In genomic region chr4:62460329-62460728, GRCh38 we compare ENCODE assay signal across 20 cellular contexts.
DNase-seq lines count a peak whose midpoint lies in the region; ATAC-seq and TF ChIP-seq lines count a peak whose summit lies in the region.
"Had no signal": no experiment of that assay in that cellular context is flagged by ENCODE, and none has a peak within 500 bp of the region (broad histone marks: within the 10 kb centered on the region; RNA-seq: fewer than 3 reads in every experiment).

No MANE protein-coding gene starts in this region.

- CTCF ChIA-PET in PC-3 (lab: Charles Lee), result no interaction called here
- CTCF ChIA-PET in mammary epithelial cell (lab: Charles Lee; ENCODE audit: low non-redundant PET), result no interaction called here

- H3K4me2 ChIP-seq in PC-3 (ENCODE audit: low read length) (peak overlapping the region; percentile 49), mammary epithelial cell (ENCODE audit: insufficient read depth, low read depth, low read length) (no peak overlapping the region)
- H3K4me2 ChIP-seq: PC-9 had no signal

- no peaks in the 10 kb centered on the region for H3K27me3 Mint-ChIP-seq in activated naive CD4-positive, alpha-beta T cell treated with anti-CD3 and anti-CD28 coated beads, Interleukin-2, amount 50 U/mL, for 24 hours
- H3K27me3 Mint-ChIP-seq: B cell had no signal

- peak overlapping the region; percentile 32 for H3K27ac Mint-ChIP-seq in activated naive CD4-positive, alpha-beta T cell treated with anti-CD3 and anti-CD28 coated beads, Interleukin-2, amount 50 U/mL, for 24 hours
- H3K27ac Mint-ChIP-seq: B cell had no signal

- no peak overlapping the region for H3K4me3 Mint-ChIP-seq in activated naive CD4-positive, alpha-beta T cell treated with anti-CD3 and anti-CD28 coated beads, Interleukin-2, amount 50 U/mL, for 24 hours
- H3K4me3 Mint-ChIP-seq: B cell had no signal

- peak; percentile 80 for ATAC-seq in PC-3
- ATAC-seq in HG03571 (IDR thresholded peaks at IDR 0.05; ENCODE audit: unreplicated experiment), result no peak
- ATAC-seq in GM18909 (IDR thresholded peaks at IDR 0.05; ENCODE audit: poor library complexity, unreplicated experiment), result no peak
- no peak for ATAC-seq in GM18870 (IDR thresholded peaks at IDR 0.05; ENCODE audit: unreplicated experiment)
- ATAC-seq: HCT116, HepG2 had no signal

- H3K9me3 Mint-ChIP-seq in activated naive CD4-positive, alpha-beta T cell treated with anti-CD3 and anti-CD28 coated beads, Interleukin-2, amount 50 U/mL, for 24 hours, result peaks cover 4% of the 10 kb centered on the region

- peak overlapping the region; percentile 16 for H2AFZ ChIP-seq in PC-3 (ENCODE audit: low read length)
- H2AFZ ChIP-seq in mammary epithelial cell (ENCODE audit: low read depth, low read length), result peak overlapping the region; percentile 63
- H2AFZ ChIP-seq: PC-9 had no signal

- dilution Hi-C loops in mammary epithelial cell (cut with HindIII; ENCODE audit: low sequenced_read_pairs), result no loop called here

- H3K27ac ChIP-seq in PC-3 (ENCODE audit: low read length) (peak overlapping the region; percentile 55), mammary epithelial cell (ENCODE audit: insufficient read depth, low read depth, low read length) (peak overlapping the region; percentile 14)
- H3K27ac ChIP-seq: PC-9, SJSA1 had no signal

- no peak overlapping the region for H3K9ac ChIP-seq in PC-3 (ENCODE audit: low read length)
- no peak overlapping the region for H3K9ac ChIP-seq in mammary epithelial cell (ENCODE audit: insufficient read depth, low read length)

- in situ Hi-C loops in mammary epithelial cell (cut with MboI; ENCODE audit: low sequenced_read_pairs in 2 of 2), result no loop called here

- H3K36me3 Mint-ChIP-seq in activated naive CD4-positive, alpha-beta T cell treated with anti-CD3 and anti-CD28 coated beads, Interleukin-2, amount 50 U/mL, for 24 hours, result no peaks in the 10 kb centered on the region

- H3K4me1 ChIP-seq in PC-3 (ENCODE audit: insufficient read depth, low read length) (peaks cover 40% of the 10 kb centered on the region), mammary epithelial cell (ENCODE audit: insufficient read depth, low read length) (peaks cover 22% of the 10 kb centered on the region)
- H3K4me1 ChIP-seq: SJSA1 had no signal

- 15% methylated on average over 3 of the region's 3 CpGs for WGBS in mammary epithelial cell (ENCODE audit: low coverage, missing lambda C conversion rate)

- H3K36me3 ChIP-seq in PC-3 (ENCODE audit: low read depth, low read length) (no peaks in the 10 kb centered on the region), mammary epithelial cell (ENCODE audit: insufficient read depth, low read length) (no peaks in the 10 kb centered on the region)
- H3K36me3 ChIP-seq: SJSA1 had no signal

- H3F3A ChIP-seq in PC-3 (ENCODE audit: low read length, unreplicated experiment), result no peaks in the 10 kb centered on the region

- POLR2A ChIA-PET in PC-3 (lab: Charles Lee; ENCODE audit: unreplicated experiment), result no interaction called here

- intact Hi-C loops in PC-3 (cut with micrococcal nuclease) (no loop called here), mammary epithelial cell (cut with micrococcal nuclease) (no loop called here)

- H3K9me3 ChIP-seq in PC-3 (ENCODE audit: low read length), result no peaks in the 10 kb centered on the region
- H3K9me3 ChIP-seq in mammary epithelial cell (replicated peaks; ENCODE audit: insufficient read depth, low read length), result no peaks in the 10 kb centered on the region
- H3K9me3 ChIP-seq: SJSA1 had no signal

- TF ChIP-seq CTCF in PC-3 (conservative IDR thresholded peaks at IDR 0.05; ENCODE audit: low read depth, low read length), result no peak
- no peak for TF ChIP-seq CTCF in mammary epithelial cell (conservative IDR thresholded peaks at IDR 0.05 in 1 of 2, IDR thresholded peaks at IDR 0.05 in 1 of 2; ENCODE audit: extremely low read depth in 1 of 2, insufficient read depth in 1 of 2, low read depth in 1 of 2, low read length in 2 of 2)

- DNase-seq in activated naive CD4-positive, alpha-beta T cell treated with Interleukin-2 at 50 U/mL for 16 hours, result no peak
- DNase-seq in PC-3 (peak; percentile 97), mammary epithelial cell (peak; percentile 69), NCI-H187 treated with DMSO at 0.1 percent for 48 hours (lab: John Stamatoyannopoulos, UW) (no peak)
- DNase-seq: 8988T, COR-L47, EL, KBM-7, NCI-H1417, NCI-H1930, NCI-H526, PC-9 had no signal

- H4K20me1 ChIP-seq in PC-3 (ENCODE audit: low read length), result no peaks in the 10 kb centered on the region
- no peaks in the 10 kb centered on the region for H4K20me1 ChIP-seq in mammary epithelial cell (ENCODE audit: insufficient read depth, low read length)

- no peak overlapping the region for H3K4me3 ChIP-seq in PC-3 (ENCODE audit: low read length)
- no peak overlapping the region for H3K4me3 ChIP-seq in mammary epithelial cell (replicated peaks in 1 of 3; ENCODE audit: insufficient read depth in 1 of 3, low read depth in 2 of 3, low read length in 3 of 3)
- H3K4me3 ChIP-seq: PC-9, SJSA1 had no signal

- no peaks in the 10 kb centered on the region for H3K4me1 Mint-ChIP-seq in activated naive CD4-positive, alpha-beta T cell treated with anti-CD3 and anti-CD28 coated beads, Interleukin-2, amount 50 U/mL, for 24 hours
- H3K4me1 Mint-ChIP-seq: B cell had no signal

- H3K79me2 ChIP-seq in PC-3 (ENCODE audit: low read length) (no peaks in the 10 kb centered on the region), mammary epithelial cell (ENCODE audit: insufficient read depth, low read length) (no peaks in the 10 kb centered on the region)

- H3K9me2 ChIP-seq in PC-3 (replicated peaks; ENCODE audit: low read length), result no peaks in the 10 kb centered on the region

- H3K27me3 ChIP-seq in PC-3 (ENCODE audit: low read length), result no peaks in the 10 kb centered on the region
- H3K27me3 ChIP-seq in mammary epithelial cell (ENCODE audit: insufficient read depth, low read length), result no peaks in the 10 kb centered on the region
- H3K27me3 ChIP-seq: SJSA1 had no signal

- no TSS peak for BruUV-seq in PC-3 (replicated peaks; lab: Mats Ljungman, UMichigan)
- no TSS peak for BruUV-seq in mammary epithelial cell (replicated peaks; lab: Mats Ljungman, UMichigan)

Comparison
In these comparisons a context has a peak if more than half of its experiments do, and no peak if none do; other contexts are left out.
1. DNase-seq: peak in PC-3 (single experiment) and mammary epithelial cell (single experiment); none in activated naive CD4-positive, alpha-beta T cell treated with Interleukin-2 at 50 U/mL for 16 hours (single experiment) and NCI-H187 treated with DMSO at 0.1 percent for 48 hours (single experiment).